37 cellular contexts compared by ENCODE assay signal in the genomic region with DNA sequence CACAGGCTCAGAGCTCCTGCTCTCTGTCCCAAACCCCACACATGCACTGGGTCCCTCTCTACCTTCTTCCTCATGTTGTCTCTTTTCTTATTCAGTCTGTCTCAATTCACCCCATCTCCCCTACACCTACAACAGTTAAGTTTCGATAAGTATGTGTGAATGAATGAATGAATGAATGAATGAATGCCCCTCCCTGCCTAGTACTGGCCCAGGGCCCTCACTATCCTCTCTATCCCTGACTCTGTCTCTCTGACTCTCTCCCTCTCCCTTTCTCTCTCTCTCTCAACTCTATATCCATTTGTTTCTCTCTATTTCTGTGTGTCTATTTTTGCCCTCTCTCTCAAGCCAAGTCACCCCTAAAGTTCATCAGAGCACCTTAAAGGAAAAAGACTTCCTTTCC. TPM values are rescaled to one million over a fixed set of nuclear protein-coding genes. Genes with fewer than 3 reads are reported as not detected.
"Had no signal": no experiment of that assay in that cellular context is flagged by ENCODE, and none has a peak within 500 bp of the region (broad histone marks: within the 10 kb centered on the region; RNA-seq: fewer than 3 reads in every experiment).

No MANE protein-coding gene starts in this region.

- H3K27ac ChIP-seq: body of pancreas, cardiac muscle cell, colonic mucosa, gastroesophageal sphincter, hepatocyte, pancreas, psoas muscle, sigmoid colon, upper lobe of right lung had no signal

- H3K27ac Mint-ChIP-seq: activated CD4-positive, alpha-beta memory T cell treated with anti-CD3 and anti-CD28 coated beads, Interleukin-2, amount 10 ng/mL, durations not matched to agents 7 days and 5 days; activated CD4-positive, alpha-beta T cell treated with anti-CD3 and anti-CD28 coated beads, Interleukin-2, amount 10 ng/mL, durations not matched to agents 7 days and 5 days; activated naive CD8-positive, alpha-beta T cell; activated T-helper 2 cell treated with anti-CD3 and anti-CD28 coated beads, Interferon-gamma antibody, Interleukin-2, Interleukin-4, amounts not matched to agents 10 μg/mL and 5 μg/mL and 100 μg/mL, durations not matched to agents 14 hours and 24 hours and 36 hours; naive thymus-derived CD4-positive, alpha-beta T cell; stimulated activated memory B cell treated with anti-CD40 and anti-IgM and Interleukin-4, amounts not matched to agents 10 μg/mL and 1 μg/mL and 100 μg/mL, for 72 hours; stimulated activated naive CD8-positive, alpha-beta T cell treated with anti-CD3 and anti-CD28 coated beads, Interleukin-15, amount 100 ng/mL, for 72 hours; T-helper 1 cell treated with Interleukin-12 subunit alpha and Interleukin-12 subunit beta and Interleukin-4 antibody, amounts not matched to agents 30 μg/mL and 1 μg/mL, for 36 hours had no signal

- DNase-seq: activated CD4-positive, alpha-beta memory T cell treated with anti-CD3 and anti-CD28 coated beads, Interleukin-2, amount 10 ng/mL, durations not matched to agents 7 days and 5 days; activated CD4-positive, alpha-beta T cell treated with anti-CD3 and anti-CD28 coated beads for 1 hour; activated CD4-positive, alpha-beta T cell treated with anti-CD3 and anti-CD28 coated beads, Interleukin-2, amount 10 ng/mL, durations not matched to agents 7 days and 5 days; activated T-cell treated with anti-CD3 and anti-CD28 coated beads, Interleukin-2, amount 50 U/mL, for 48 hours; anterior cingulate cortex; body of pancreas; cerebellar nuclear complex; colonic mucosa; effector CD8-positive, alpha-beta T cell; erythroblast; islet precursor cell; left cardiac atrium; left ventricle myocardium superior; midbrain; naive thymus-derived CD4-positive, alpha-beta T cell; nucleus accumbens; pancreas; psoas muscle; sigmoid colon; small intestine; stimulated activated CD4-positive, alpha-beta T cell treated with anti-CD3 and anti-CD28 coated beads, Interleukin-4, amount 100 ng/mL, for 4 hours; stimulated activated CD8-positive, alpha-beta memory T cell treated with anti-CD3 and anti-CD28 coated beads, Interleukin-4, amount 100 ng/mL, for 48 hours; stimulated activated naive CD8-positive, alpha-beta T cell treated with anti-CD3 and anti-CD28 coated beads, Interleukin-15, amount 100 ng/mL, for 72 hours; substantia nigra; upper lobe of right lung had no signal

- H3K36me3 Mint-ChIP-seq: activated naive CD8-positive, alpha-beta T cell; naive thymus-derived CD4-positive, alpha-beta T cell; stimulated activated memory B cell treated with anti-CD40 and anti-IgM and Interleukin-4, amounts not matched to agents 10 μg/mL and 1 μg/mL and 100 μg/mL, for 72 hours had no signal

- H3K9me3 Mint-ChIP-seq: activated CD4-positive, alpha-beta memory T cell treated with anti-CD3 and anti-CD28 coated beads, Interleukin-2, amount 10 ng/mL, durations not matched to agents 7 days and 5 days; activated CD4-positive, alpha-beta T cell treated with anti-CD3 and anti-CD28 coated beads, Interleukin-2, amount 10 ng/mL, durations not matched to agents 7 days and 5 days; activated T-helper 2 cell treated with anti-CD3 and anti-CD28 coated beads, Interferon-gamma antibody, Interleukin-2, Interleukin-4, amounts not matched to agents 10 μg/mL and 5 μg/mL and 100 μg/mL, durations not matched to agents 14 hours and 24 hours and 36 hours; stimulated activated memory B cell treated with anti-CD40 and anti-IgM and Interleukin-4, amounts not matched to agents 10 μg/mL and 1 μg/mL and 100 μg/mL, for 72 hours; stimulated activated naive CD8-positive, alpha-beta T cell treated with anti-CD3 and anti-CD28 coated beads, Interleukin-15, amount 100 ng/mL, for 72 hours; T-helper 1 cell treated with Interleukin-12 subunit alpha and Interleukin-12 subunit beta and Interleukin-4 antibody, amounts not matched to agents 30 μg/mL and 1 μg/mL, for 36 hours had no signal

- H3K36me3 ChIP-seq: cardiac muscle cell, colonic mucosa, gastroesophageal sphincter, pancreas, sigmoid colon, upper lobe of right lung had no signal

- H3K4me1 ChIP-seq: colonic mucosa, gastroesophageal sphincter, pancreas, psoas muscle, sigmoid colon, upper lobe of right lung had no signal

- H3K4me3 Mint-ChIP-seq: activated CD4-positive, alpha-beta memory T cell treated with anti-CD3 and anti-CD28 coated beads, Interleukin-2, amount 10 ng/mL, durations not matched to agents 7 days and 5 days; activated CD4-positive, alpha-beta T cell treated with anti-CD3 and anti-CD28 coated beads, Interleukin-2, amount 10 ng/mL, durations not matched to agents 7 days and 5 days; activated naive CD8-positive, alpha-beta T cell; naive thymus-derived CD4-positive, alpha-beta T cell; neural crest cell; stimulated activated memory B cell treated with anti-CD40 and anti-IgM and Interleukin-4, amounts not matched to agents 10 μg/mL and 1 μg/mL and 100 μg/mL, for 72 hours; stimulated activated naive CD8-positive, alpha-beta T cell treated with anti-CD3 and anti-CD28 coated beads, Interleukin-15, amount 100 ng/mL, for 72 hours; T-helper 1 cell treated with Interleukin-12 subunit alpha and Interleukin-12 subunit beta and Interleukin-4 antibody, amounts not matched to agents 30 μg/mL and 1 μg/mL, for 36 hours had no signal

- ATAC-seq: gastroesophageal sphincter; left cardiac atrium; left ventricle myocardium superior; naive thymus-derived CD4-positive, alpha-beta T cell; psoas muscle; stimulated activated memory B cell treated with anti-CD40 and anti-IgM and Interleukin-4, amounts not matched to agents 10 μg/mL and 1 μg/mL and 100 μg/mL, for 72 hours; stimulated activated naive CD8-positive, alpha-beta T cell treated with anti-CD3 and anti-CD28 coated beads, Interleukin-15, amount 100 ng/mL, for 72 hours; upper lobe of right lung had no signal

- H3K4me3 ChIP-seq: body of pancreas, cardiac muscle cell, colonic mucosa, gastroesophageal sphincter, hepatocyte, pancreas, psoas muscle, sigmoid colon, upper lobe of right lung had no signal

- H3K4me1 Mint-ChIP-seq: activated CD4-positive, alpha-beta memory T cell treated with anti-CD3 and anti-CD28 coated beads, Interleukin-2, amount 10 ng/mL, durations not matched to agents 7 days and 5 days; activated CD4-positive, alpha-beta T cell treated with anti-CD3 and anti-CD28 coated beads, Interleukin-2, amount 10 ng/mL, durations not matched to agents 7 days and 5 days; neural crest cell; stimulated activated memory B cell treated with anti-CD40 and anti-IgM and Interleukin-4, amounts not matched to agents 10 μg/mL and 1 μg/mL and 100 μg/mL, for 72 hours; stimulated activated naive CD8-positive, alpha-beta T cell treated with anti-CD3 and anti-CD28 coated beads, Interleukin-15, amount 100 ng/mL, for 72 hours had no signal

- H3K9me3 ChIP-seq: body of pancreas, colonic mucosa, gastroesophageal sphincter, pancreas, psoas muscle, sigmoid colon, upper lobe of right lung had no signal

- H3K27me3 ChIP-seq: body of pancreas, cardiac muscle cell, hepatocyte, pancreas, upper lobe of right lung had no signal

RNA-seq across cellular contexts. Expression of a gene that starts 6.7 kb away (rescaled TPM):
- total RNA-seq: activated CD4-positive, alpha-beta memory T cell treated with anti-CD3 and anti-CD28 coated beads, Interleukin-2, amount 10 ng/mL, durations not matched to agents 7 days and 5 days; activated CD4-positive, alpha-beta T cell treated with anti-CD3 and anti-CD28 coated beads, Interleukin-2, amount 10 ng/mL, durations not matched to agents 7 days and 5 days; activated T-helper 2 cell treated with anti-CD3 and anti-CD28 coated beads, Interferon-gamma antibody, Interleukin-2, Interleukin-4, amounts not matched to agents 10 μg/mL and 5 μg/mL and 100 μg/mL, durations not matched to agents 14 hours and 24 hours and 36 hours; body of pancreas; cardiac muscle cell; colonic mucosa; dermis microvascular lymphatic vessel endothelial cell; fibroblast of lung; fibroblast of villous mesenchyme; gastroesophageal sphincter; hepatocyte; left cardiac atrium; left ventricle myocardium superior; lung microvascular endothelial cell; naive thymus-derived CD4-positive, alpha-beta T cell; neural crest cell; pancreas; psoas muscle; sigmoid colon; upper lobe of right lung had no signal

RNA-seq across cellular contexts. Expression of a gene that starts 8.2 kb away (rescaled TPM):
- total RNA-seq: activated CD4-positive, alpha-beta memory T cell treated with anti-CD3 and anti-CD28 coated beads, Interleukin-2, amount 10 ng/mL, durations not matched to agents 7 days and 5 days; activated CD4-positive, alpha-beta T cell treated with anti-CD3 and anti-CD28 coated beads, Interleukin-2, amount 10 ng/mL, durations not matched to agents 7 days and 5 days; activated T-helper 2 cell treated with anti-CD3 and anti-CD28 coated beads, Interferon-gamma antibody, Interleukin-2, Interleukin-4, amounts not matched to agents 10 μg/mL and 5 μg/mL and 100 μg/mL, durations not matched to agents 14 hours and 24 hours and 36 hours; cardiac muscle cell; colonic mucosa; dermis microvascular lymphatic vessel endothelial cell; fibroblast of lung; fibroblast of villous mesenchyme; left ventricle myocardium superior; lung microvascular endothelial cell; naive thymus-derived CD4-positive, alpha-beta T cell; neural crest cell; sigmoid colon; upper lobe of right lung had no signal

RNA-seq across cellular contexts. Expression of a gene that starts 34.0 kb away (rescaled TPM):
- total RNA-seq: activated CD4-positive, alpha-beta memory T cell treated with anti-CD3 and anti-CD28 coated beads, Interleukin-2, amount 10 ng/mL, durations not matched to agents 7 days and 5 days; activated CD4-positive, alpha-beta T cell treated with anti-CD3 and anti-CD28 coated beads, Interleukin-2, amount 10 ng/mL, durations not matched to agents 7 days and 5 days; activated T-helper 2 cell treated with anti-CD3 and anti-CD28 coated beads, Interferon-gamma antibody, Interleukin-2, Interleukin-4, amounts not matched to agents 10 μg/mL and 5 μg/mL and 100 μg/mL, durations not matched to agents 14 hours and 24 hours and 36 hours; cardiac muscle cell; colonic mucosa; dermis microvascular lymphatic vessel endothelial cell; fibroblast of lung; fibroblast of villous mesenchyme; left ventricle myocardium superior; lung microvascular endothelial cell; naive thymus-derived CD4-positive, alpha-beta T cell; neural crest cell; upper lobe of right lung had no signal

RNA-seq across cellular contexts. Expression of a gene that starts 45.8 kb away (rescaled TPM):
- total RNA-seq: activated CD4-positive, alpha-beta memory T cell treated with anti-CD3 and anti-CD28 coated beads, Interleukin-2, amount 10 ng/mL, durations not matched to agents 7 days and 5 days; activated T-helper 2 cell treated with anti-CD3 and anti-CD28 coated beads, Interferon-gamma antibody, Interleukin-2, Interleukin-4, amounts not matched to agents 10 μg/mL and 5 μg/mL and 100 μg/mL, durations not matched to agents 14 hours and 24 hours and 36 hours; cardiac muscle cell; left cardiac atrium; left ventricle myocardium superior; lung microvascular endothelial cell; naive thymus-derived CD4-positive, alpha-beta T cell; neural crest cell; psoas muscle had no signal

RNA-seq across cellular contexts. Expression of a gene that starts 50.4 kb away (rescaled TPM):
- total RNA-seq: activated CD4-positive, alpha-beta memory T cell treated with anti-CD3 and anti-CD28 coated beads, Interleukin-2, amount 10 ng/mL, durations not matched to agents 7 days and 5 days; activated CD4-positive, alpha-beta T cell treated with anti-CD3 and anti-CD28 coated beads, Interleukin-2, amount 10 ng/mL, durations not matched to agents 7 days and 5 days; activated T-helper 2 cell treated with anti-CD3 and anti-CD28 coated beads, Interferon-gamma antibody, Interleukin-2, Interleukin-4, amounts not matched to agents 10 μg/mL and 5 μg/mL and 100 μg/mL, durations not matched to agents 14 hours and 24 hours and 36 hours; naive thymus-derived CD4-positive, alpha-beta T cell had no signal
